In the genomic region with DNA sequence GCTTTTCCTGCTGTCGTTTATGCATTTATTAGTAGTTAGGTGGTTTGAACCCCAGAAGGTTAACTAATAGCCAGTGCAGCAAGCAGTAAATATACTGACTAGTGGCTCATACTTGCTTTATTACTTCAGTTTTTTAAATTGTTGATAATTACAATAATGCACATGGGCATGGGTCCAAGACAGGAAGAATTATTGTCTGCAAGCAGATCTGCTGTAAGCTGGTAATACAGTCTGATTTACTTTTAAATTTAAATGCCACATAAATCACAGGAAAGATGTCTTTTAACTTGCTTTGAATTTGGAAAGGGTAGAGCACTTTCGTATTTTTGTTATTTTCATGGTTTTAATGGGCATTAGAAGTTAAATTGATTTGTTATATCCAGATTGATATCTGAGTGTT, we compare ENCODE assay signal across 24 cellular contexts.
"Had no signal": no experiment of that assay in that cellular context is flagged by ENCODE, and none has a peak within 500 bp of the region (broad histone marks: within the 10 kb centered on the region; RNA-seq: fewer than 3 reads in every experiment).

No MANE protein-coding gene starts in this region.

- H3K27me3 Mint-ChIP-seq: central memory CD8-positive, alpha-beta T cell had no signal

- H3K4me3 ChIP-seq: breast epithelium, colonic mucosa, heart left ventricle, ovary, upper lobe of left lung had no signal

- H3K4me3 Mint-ChIP-seq: activated naive CD4-positive, alpha-beta T cell treated with anti-CD3 and anti-CD28 coated beads for 36 hours; activated naive CD8-positive, alpha-beta T cell treated with anti-CD3 and anti-CD28 coated beads, Interleukin-2, amount 10 ng/mL, durations not matched to agents 7 days and 5 days; activated T-cell treated with anti-CD3 and anti-CD28 coated beads, Interleukin-2, amount 50 U/mL, for 4 hours; central memory CD8-positive, alpha-beta T cell; endodermal cell; natural killer cell had no signal

- H3K27ac Mint-ChIP-seq: activated naive CD4-positive, alpha-beta T cell treated with anti-CD3 and anti-CD28 coated beads for 36 hours; activated naive CD8-positive, alpha-beta T cell treated with anti-CD3 and anti-CD28 coated beads, Interleukin-2, amount 10 ng/mL, durations not matched to agents 7 days and 5 days; endodermal cell; natural killer cell had no signal

- H3K27me3 ChIP-seq: breast epithelium, colonic mucosa, heart left ventricle, ovary, upper lobe of left lung had no signal

- H3K4me1 ChIP-seq: breast epithelium, colonic mucosa had no signal

- H3K9me3 Mint-ChIP-seq: activated naive CD4-positive, alpha-beta T cell treated with anti-CD3 and anti-CD28 coated beads for 36 hours; activated naive CD8-positive, alpha-beta T cell treated with anti-CD3 and anti-CD28 coated beads, Interleukin-2, amount 10 ng/mL, durations not matched to agents 7 days and 5 days; activated T-cell treated with anti-CD3 and anti-CD28 coated beads, Interleukin-2, amount 50 U/mL, for 4 hours; central memory CD8-positive, alpha-beta T cell; natural killer cell had no signal

- ATAC-seq: activated T-cell treated with anti-CD3 and anti-CD28 coated beads, Interleukin-2, amount 50 U/mL, for 4 hours; heart left ventricle; left ventricle myocardium superior; natural killer cell; right cardiac atrium; stimulated activated naive CD8-positive, alpha-beta T cell treated with anti-CD3 and anti-CD28 coated beads, Interleukin-15, Interleukin-2, amounts not matched to agents 100 U/mL and 50 U/mL, for 24 hours had no signal

- DNase-seq: activated CD4-positive, alpha-beta T cell treated with anti-CD3 and anti-CD28 coated beads for 4 hours; activated CD4-positive, alpha-beta T cell treated with anti-CD3 and anti-CD28 coated beads, Interleukin-2, amount 50 U/mL, for 48 hours; activated CD4-positive, CD25-positive, alpha-beta regulatory T cell; activated CD8-positive, alpha-beta memory T cell treated with anti-CD3 and anti-CD28 coated beads, Interleukin-2, amount 50 U/mL, for 48 hours; activated effector memory CD4-positive, alpha-beta T cell treated with Interleukin-2 at 50 U/mL for 16 hours; activated naive CD4-positive, alpha-beta T cell treated with anti-CD3 and anti-CD28 coated beads for 36 hours; activated naive CD8-positive, alpha-beta T cell treated with anti-CD3 and anti-CD28 coated beads, Interleukin-2, amount 10 ng/mL, durations not matched to agents 7 days and 5 days; activated T-cell treated with anti-CD3 and anti-CD28 coated beads, Interleukin-2, amount 50 U/mL, for 4 hours; amniotic stem cell; colonic mucosa; endodermal cell; heart left ventricle; left ventricle myocardium superior; mammary epithelial cell; midbrain; natural killer cell; ovary; right cardiac atrium; stimulated activated CD4-positive, alpha-beta T cell treated with anti-CD3 and anti-CD28 coated beads, Interleukin-12 subunit alpha, Interleukin-12 subunit beta, amount 100 ng/mL, for 4 hours; stimulated activated CD4-positive, alpha-beta T cell treated with anti-CD3 and anti-CD28 coated beads, Interleukin-4, amount 100 ng/mL, for 4 hours; stimulated activated naive CD8-positive, alpha-beta T cell treated with anti-CD3 and anti-CD28 coated beads, Interleukin-15, Interleukin-2, amounts not matched to agents 100 U/mL and 50 U/mL, for 24 hours; upper lobe of left lung had no signal

- H3K36me3 Mint-ChIP-seq: activated naive CD8-positive, alpha-beta T cell treated with anti-CD3 and anti-CD28 coated beads, Interleukin-2, amount 10 ng/mL, durations not matched to agents 7 days and 5 days; natural killer cell had no signal

- H3K4me1 Mint-ChIP-seq: activated naive CD8-positive, alpha-beta T cell treated with anti-CD3 and anti-CD28 coated beads, Interleukin-2, amount 10 ng/mL, durations not matched to agents 7 days and 5 days had no signal

- H3K27ac ChIP-seq: breast epithelium, colonic mucosa, heart left ventricle, ovary, upper lobe of left lung had no signal

- H3K9me3 ChIP-seq: breast epithelium, colonic mucosa, heart left ventricle, ovary, upper lobe of left lung had no signal
